1 cellular context compared by ENCODE assay signal in genomic region chr16:88383401-88384221, GRCh38.
TF ChIP-seq lines count a peak whose summit lies in the region.

No MANE protein-coding gene starts in this region.

TF ChIP-seq in H1, 55 proteins besides CTCF, POLR2A, EP300 and RAD21 (continued from another document):
- TF ChIP-seq RXRA (IDR thresholded peaks at IDR 0.05; ENCODE audit: insufficient read depth, low read depth, low read length) (no peak), SAP30 (IDR thresholded peaks at IDR 0.05; ENCODE audit: insufficient read depth, insufficient replicate concordance, low read length) (no peak), KDM5A (IDR thresholded peaks at IDR 0.05; ENCODE audit: low read length) (no peak), YY1 (IDR thresholded peaks at IDR 0.05; ENCODE audit: low read depth, low read length) (no peak), KDM4A (IDR thresholded peaks at IDR 0.05; ENCODE audit: low read depth, low read length, severe bottlenecking) (peak; percentile 58), POU5F1 (IDR thresholded peaks at IDR 0.05; ENCODE audit: low read depth, low read length) (no peak), TBP (IDR thresholded peaks at IDR 0.05; ENCODE audit: low read depth, low read length) (no peak), SIN3A (conservative IDR thresholded peaks at IDR 0.05 in 1 of 2, IDR thresholded peaks at IDR 0.05 in 1 of 2; ENCODE audit: low read depth in 1 of 2, low read length in 2 of 2) (no peak), FOSL1 (IDR thresholded peaks at IDR 0.05; ENCODE audit: insufficient read depth, low read depth, low read length) (no peak), TEAD4 (IDR thresholded peaks at IDR 0.05; ENCODE audit: low read depth, low read length) (no peak), CBX5 (IDR thresholded peaks at IDR 0.05; ENCODE audit: low read depth, low read length) (no peak), SUZ12 (IDR thresholded peaks at IDR 0.05; ENCODE audit: low read length) (peak; percentile 84), HDAC6 (IDR thresholded peaks at IDR 0.05; ENCODE audit: low read depth, low read length) (no peak), NRF1 (IDR thresholded peaks at IDR 0.05; ENCODE audit: low read depth, low read length) (no peak), SIRT6 (IDR thresholded peaks at IDR 0.05; ENCODE audit: low read length) (no peak), PHF8 (conservative IDR thresholded peaks at IDR 0.05; ENCODE audit: low read depth, low read length) (no peak), TAF1 (IDR thresholded peaks at IDR 0.05; ENCODE audit: low read depth, low read length) (no peak), BACH1 (IDR thresholded peaks at IDR 0.05; ENCODE audit: low read length) (no peak)
- TF ChIP-seq, protein P1, sequence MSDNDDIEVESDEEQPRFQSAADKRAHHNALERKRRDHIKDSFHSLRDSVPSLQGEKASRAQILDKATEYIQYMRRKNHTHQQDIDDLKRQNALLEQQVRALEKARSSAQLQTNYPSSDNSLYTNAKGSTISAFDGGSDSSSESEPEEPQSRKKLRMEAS (IDR thresholded peaks at IDR 0.05): peak; percentile 72
- TF ChIP-seq, protein P2, sequence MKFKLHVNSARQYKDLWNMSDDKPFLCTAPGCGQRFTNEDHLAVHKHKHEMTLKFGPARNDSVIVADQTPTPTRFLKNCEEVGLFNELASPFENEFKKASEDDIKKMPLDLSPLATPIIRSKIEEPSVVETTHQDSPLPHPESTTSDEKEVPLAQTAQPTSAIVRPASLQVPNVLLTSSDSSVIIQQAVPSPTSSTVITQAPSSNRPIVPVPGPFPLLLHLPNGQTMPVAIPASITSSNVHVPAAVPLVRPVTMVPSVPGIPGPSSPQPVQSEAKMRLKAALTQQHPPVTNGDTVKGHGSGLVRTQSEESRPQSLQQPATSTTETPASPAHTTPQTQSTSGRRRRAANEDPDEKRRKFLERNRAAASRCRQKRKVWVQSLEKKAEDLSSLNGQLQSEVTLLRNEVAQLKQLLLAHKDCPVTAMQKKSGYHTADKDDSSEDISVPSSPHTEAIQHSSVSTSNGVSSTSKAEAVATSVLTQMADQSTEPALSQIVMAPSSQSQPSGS (IDR thresholded peaks at IDR 0.05; ENCODE audit: low read length): no peak
